11 cellular contexts compared by ENCODE assay signal in genomic region chr14:96264850-96265249, GRCh38. TPM values are rescaled to one million over a fixed set of nuclear protein-coding genes. Genes with fewer than 3 reads are reported as not detected.
A peak's percentile ranks its signal among the peaks of the same experiment; 100 is the strongest.
DNase-seq lines count a peak whose midpoint lies in the region; ATAC-seq, FAIRE-seq and TF ChIP-seq lines count a peak whose summit lies in the region.
"Had no signal": no experiment of that assay in that cellular context is flagged by ENCODE, and none has a peak within 500 bp of the region (broad histone marks: within the 10 kb centered on the region; RNA-seq: fewer than 3 reads in every experiment).

No MANE protein-coding gene starts in this region.

- no peak overlapping the region for H3K4me3 Mint-ChIP-seq in CD4-positive, alpha-beta T cell
- H3K4me3 Mint-ChIP-seq: central memory CD8-positive, alpha-beta T cell had no signal

- peak; percentile 56 to 65 for TF ChIP-seq RAD21 in A549 (conservative IDR thresholded peaks at IDR 0.05 in 1 of 2, IDR thresholded peaks at IDR 0.05 in 1 of 2)

- no peaks in the 10 kb centered on the region for H3K9me3 Mint-ChIP-seq in CD4-positive, alpha-beta T cell
- H3K9me3 Mint-ChIP-seq: central memory CD8-positive, alpha-beta T cell had no signal

- intact Hi-C loops in CD4-positive, alpha-beta T cell (cut with DNase I, micrococcal nuclease), result no loop called here

- H3K4me1 ChIP-seq in A549, result peaks cover 49% of the 10 kb centered on the region

- H3K4me2 ChIP-seq in A549, result no peak overlapping the region

- H3K27ac Mint-ChIP-seq in CD4-positive, alpha-beta T cell, result no peak overlapping the region

- peak; percentile 37; the same call in 2 of the 3 replicates for TF ChIP-seq CTCF in A549 (IDR thresholded peaks at IDR 0.05)
- peak; percentile 20; the same call in 1 of the 3 replicates for TF ChIP-seq CTCF in GM12872 (IDR thresholded peaks at IDR 0.05; ENCODE audit: insufficient read depth, low read depth, low read length)
- TF ChIP-seq CTCF in fibroblast of villous mesenchyme (IDR thresholded peaks at IDR 0.05; ENCODE audit: insufficient read depth, low read depth, low read length), result peak; percentile 65
- no peak for TF ChIP-seq CTCF in CD4-positive, alpha-beta T cell (IDR thresholded peaks at IDR 0.05)

- TF ChIP-seq EP300 in A549 (IDR thresholded peaks at IDR 0.05), result no peak

- 47% methylated on average over 3 of the region's 3 CpGs for WGBS in A549 (ENCODE audit: missing lambda C conversion rate)

- FAIRE-seq in A549 (lab: Jason Lieb, UNC), result no peak

- TF ChIP-seq POLR2A in A549 (IDR thresholded peaks at IDR 0.05; ENCODE audit: low read length), result no peak

- peak in 1 of 2 experiments; percentile 31; a peak in 1 of 6 replicates for ATAC-seq in A549
- ATAC-seq in SK-N-SH treated with all-trans-retinoic acid at 6 μM for 48 hours, result 0 out of 3 replicates have a peak, but pooled peaks have one; percentile 7
- ATAC-seq in HG02884 (IDR thresholded peaks at IDR 0.05; ENCODE audit: unreplicated experiment), result no peak
- ATAC-seq in CD4-positive, alpha-beta T cell (ENCODE audit: poor library complexity), result no peak

- POLR2A ChIA-PET in A549 (lab: Yijun Ruan, JAX), result no interaction called here
- POLR2A ChIA-PET in CD4-positive, alpha-beta T cell (lab: Charles Lee), result no interaction called here

- no peaks in the 10 kb centered on the region for H3K36me3 Mint-ChIP-seq in CD4-positive, alpha-beta T cell (ENCODE audit: low read depth)

- peak overlapping the region in 1 of 2 experiments; percentile 92; a peak in 3 of 6 replicates for H3K27ac ChIP-seq in A549
- H3K27ac ChIP-seq in CD4-positive, alpha-beta T cell (ENCODE audit: low read depth, low read length), result no peak overlapping the region
- H3K27ac ChIP-seq: SK-N-MC had no signal

- CTCF ChIA-PET in A549 (lab: Yijun Ruan, JAX), result interaction anchor here (1.4 to 7.0 kb wide), 2 partner anchors 9 to 164 kb away, joined by 5 to 65 read pairs; no protein-coding TSS in a partner anchor
- CTCF ChIA-PET in CD4-positive, alpha-beta T cell (lab: Charles Lee), result no interaction called here

- H3K4me1 Mint-ChIP-seq in CD4-positive, alpha-beta T cell (ENCODE audit: low read depth), result no peaks in the 10 kb centered on the region
- H3K4me1 Mint-ChIP-seq: central memory CD8-positive, alpha-beta T cell had no signal

- peaks cover under 1% of the 10 kb centered on the region; the same call in 2 of the 3 replicates for H3K9me3 ChIP-seq in A549
- H3K9me3 ChIP-seq in CD4-positive, alpha-beta T cell (ENCODE audit: control insufficient read depth, low read length), result no peaks in the 10 kb centered on the region

- no peak overlapping the region for H3K4me3 ChIP-seq in A549
- no peak overlapping the region for H3K4me3 ChIP-seq in fibroblast of villous mesenchyme (ENCODE audit: low read depth, low read length)
- H3K4me3 ChIP-seq: SK-N-MC had no signal

- peaks cover 17% of the 10 kb centered on the region for H3K27me3 Mint-ChIP-seq in CD4-positive, alpha-beta T cell

- peak in 1 of 2 experiments; percentile 41 for DNase-seq in A549 (ENCODE audit: low read depth in 1 of 2, low spot score in 1 of 2)
- DNase-seq in fibroblast of villous mesenchyme (ENCODE audit: low read depth), result peak; percentile 62
- DNase-seq in NCI-H1417 treated with DMSO at 0.1 percent for 48 hours (lab: John Stamatoyannopoulos, UW), result no peak
- no peak for DNase-seq in CD4-positive, alpha-beta T cell
- no peak for DNase-seq in NCI-H2029 treated with DMSO at 0.1 percent for 48 hours (lab: John Stamatoyannopoulos, UW)
- DNase-seq: posterior cingulate gyrus had no signal

- H3K27me3 ChIP-seq in CD4-positive, alpha-beta T cell (ENCODE audit: control insufficient read depth, insufficient read depth, low read length), result no peaks in the 10 kb centered on the region

TF ChIP-seq in A549, 52 proteins besides CTCF, POLR2A, EP300 and RAD21:
- TF ChIP-seq SMC3 (IDR thresholded peaks at IDR 0.05) (peak; percentile 41), TFCP2L1 (CRISPR knock-in tag; IDR thresholded peaks at IDR 0.05) (no peak)

TF ChIP-seq in SK-N-SH treated with all-trans-retinoic acid at 6 μM for 48 hours, 23 proteins besides CTCF, POLR2A, EP300 and RAD21:
- no peak for TF ChIP-seq CSRNP3 (CRISPR knock-in tag; IDR thresholded peaks at IDR 0.05)
- no peak for TF ChIP-seq ZFP3 (CRISPR knock-in tag; IDR thresholded peaks at IDR 0.05)
- no peak for TF ChIP-seq TOX (CRISPR knock-in tag; IDR thresholded peaks at IDR 0.05; ENCODE audit: borderline replicate concordance)
- TF ChIP-seq CSDC2 (CRISPR knock-in tag; IDR thresholded peaks at IDR 0.05), result no peak
- no peak for TF ChIP-seq POU6F1 (CRISPR knock-in tag; IDR thresholded peaks at IDR 0.05; ENCODE audit: borderline replicate concordance, low read depth)
- no peak for TF ChIP-seq ESRRG (CRISPR knock-in tag; IDR thresholded peaks at IDR 0.05)
- no peak for TF ChIP-seq ZNF70 (CRISPR knock-in tag; IDR thresholded peaks at IDR 0.05)
- TF ChIP-seq ARNTL (CRISPR knock-in tag; IDR thresholded peaks at IDR 0.05; ENCODE audit: borderline replicate concordance, low read depth), result no peak
- TF ChIP-seq ZNF8 (CRISPR knock-in tag; IDR thresholded peaks at IDR 0.05), result no peak
- TF ChIP-seq TCF4 (CRISPR knock-in tag; IDR thresholded peaks at IDR 0.05; ENCODE audit: borderline replicate concordance), result no peak
- no peak for TF ChIP-seq CREB5 (CRISPR knock-in tag; IDR thresholded peaks at IDR 0.05; ENCODE audit: low read depth)
- TF ChIP-seq TSHZ2 (CRISPR knock-in tag; IDR thresholded peaks at IDR 0.05), result no peak
- no peak for TF ChIP-seq ZC3H10 (CRISPR knock-in tag; IDR thresholded peaks at IDR 0.05)
- TF ChIP-seq RARB (CRISPR knock-in tag; IDR thresholded peaks at IDR 0.05), result no peak
TF ChIP-seq in SK-N-SH treated with all-trans-retinoic acid at 6 μM for 48 hours: peak in this region for 0.

RNA-seq across cellular contexts. Expression of gene BDKRB1, which starts 8.8 kb away (rescaled TPM):
- 3.3 and 3.5 TPM in 2 replicates for polyA plus RNA-seq in A549 (2011; rRNA removed)
- polyA plus RNA-seq in A549 (2012; cell fraction: cytosol; rRNA removed), result 1.4 and 2.8 TPM in 2 replicates
- polyA plus RNA-seq in A549 (2012; cell fraction: nucleus; rRNA removed), result 5.9 and 7.0 TPM in 2 replicates
- polyA plus RNA-seq in A549 (2017; fragmentation: RNase III; extraction: RNeasy Plus Mini Kit Qiagen cat#74134 plus additional on column Dnase treatment), result 2.6 to 3.3 TPM (median 2.8 TPM) in 3 replicates
- 1.7 and 2.5 TPM in 2 replicates for polyA minus RNA-seq in A549 (2011; rRNA and poly(A)+ RNA removed)
- total RNA-seq in fibroblast of villous mesenchyme, result 5.8 and 15.1 TPM in 2 replicates
- not detected for total RNA-seq in CD4-positive, alpha-beta T cell
